Comparison of ENCODE assay signal across 9 cellular contexts in the genomic region with DNA sequence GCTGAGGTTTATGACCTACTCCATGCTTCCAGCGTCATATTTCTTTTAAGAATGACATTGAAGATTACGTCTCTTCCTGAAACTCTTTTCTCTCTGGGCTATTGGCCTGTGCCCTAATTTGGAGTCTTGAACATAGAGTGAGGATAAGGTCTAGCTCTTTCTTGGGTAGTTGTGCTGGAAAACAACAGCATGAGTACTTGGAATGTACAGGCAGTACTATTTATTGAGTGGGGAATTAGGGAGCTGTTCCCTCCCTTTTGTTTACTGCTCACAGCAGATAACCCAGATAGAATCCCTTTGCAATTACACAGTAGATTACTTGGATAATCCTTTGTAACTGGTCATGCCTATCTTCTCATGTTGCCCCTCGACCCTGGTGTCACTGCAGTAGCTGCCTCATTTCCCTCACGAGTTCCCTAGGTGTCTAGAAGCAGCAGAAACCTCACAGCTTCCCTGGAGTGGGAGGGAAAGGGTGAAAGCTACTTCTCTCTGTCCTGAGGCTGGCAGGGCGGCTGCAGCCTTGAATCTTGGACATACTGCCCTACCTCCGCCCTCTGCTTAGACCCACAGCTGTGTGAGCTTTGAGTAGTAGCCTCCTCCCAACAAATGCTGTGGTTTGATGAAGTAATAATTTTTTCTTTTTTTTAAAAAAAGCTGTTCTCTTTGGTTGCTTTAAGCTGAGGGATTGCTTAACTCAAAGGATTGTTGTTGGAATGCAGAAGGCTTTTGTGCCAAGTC.
DNase-seq lines count a peak whose midpoint lies in the region; ATAC-seq and TF ChIP-seq lines count a peak whose summit lies in the region.
"Had no signal": no experiment of that assay in that cellular context is flagged by ENCODE, and none has a peak within 500 bp of the region (broad histone marks: within the 10 kb centered on the region; RNA-seq: fewer than 3 reads in every experiment).

No MANE protein-coding gene starts in this region.

- TF ChIP-seq CTCF in adrenal gland (IDR thresholded peaks at IDR 0.05): no peak
- no peak for TF ChIP-seq CTCF in right atrium auricular region (IDR thresholded peaks at IDR 0.05)
- TF ChIP-seq CTCF in gastrocnemius medialis (IDR thresholded peaks at IDR 0.05 in 4 of 5, conservative IDR thresholded peaks at IDR 0.05 in 1 of 5): no peak

- intact Hi-C loops in adrenal gland (cut with DNase I) (loop anchor here in 1 of 2 donors (10.0 kb wide), 1 partner anchor 327 kb away; no protein-coding TSS in a partner anchor), gastrocnemius medialis (cut with DNase I; ENCODE audit: low total_unique reads) (no loop called here)

- DNase-seq in GM04503 (ENCODE audit: low read depth) (peak; percentile 96), adrenal gland (peak; percentile 66 to 92 (median 90)), right atrium auricular region (ENCODE audit: low spot score) (peak; percentile 79), gastrocnemius medialis (peak; percentile 52 to 74), DMS 273 (lab: John Stamatoyannopoulos, UW; ENCODE audit: unreplicated experiment) (no peak), NCI-H524 treated with DMSO at 0.1 percent for 48 hours (lab: John Stamatoyannopoulos, UW) (no peak), NCI-H128 (lab: John Stamatoyannopoulos, UW; ENCODE audit: unreplicated experiment) (no peak)
- DNase-seq: NCI-H2171 had no signal

- no peaks in the 10 kb centered on the region for H3K36me3 ChIP-seq in adrenal gland (replicated peaks in 1 of 2)
- no peaks in the 10 kb centered on the region for H3K36me3 ChIP-seq in right atrium auricular region
- no peaks in the 10 kb centered on the region for H3K36me3 ChIP-seq in gastrocnemius medialis

- no peaks in the 10 kb centered on the region for H3K9me3 ChIP-seq in adrenal gland (replicated peaks in 1 of 3)
- no peaks in the 10 kb centered on the region for H3K9me3 ChIP-seq in right atrium auricular region
- H3K9me3 ChIP-seq in gastrocnemius medialis: no peaks in the 10 kb centered on the region

- in situ Hi-C loops in gastrocnemius medialis (cut with MboI; ENCODE audit: low sequenced_read_pairs in 4 of 4): no loop called here

- ATAC-seq in gastrocnemius medialis (peak; percentile 76 to 82), GM21576 (IDR thresholded peaks at IDR 0.05; ENCODE audit: unreplicated experiment) (no peak)

- WGBS in adrenal gland, 4 donors: 14 to 25% (median 21%) methylated on average over 6 of the region's 6 CpGs

- TF ChIP-seq POLR2A in adrenal gland (IDR thresholded peaks at IDR 0.05): peak in 1 of 2 donors; percentile 56
- TF ChIP-seq POLR2A in gastrocnemius medialis (IDR thresholded peaks at IDR 0.05): peak in 1 of 2 donors; percentile 10

- H3K4me1 ChIP-seq in adrenal gland (replicated peaks in 1 of 2) (peaks cover 24 to 28% of the 10 kb centered on the region in 2 donors), right atrium auricular region (peaks cover 0 to 18% of the 10 kb centered on the region in 2 donors), gastrocnemius medialis (peaks cover 12 to 19% of the 10 kb centered on the region in 2 donors)

- H3K27ac ChIP-seq in adrenal gland (peak overlapping the region; percentile 27 to 86 (median 75)), right atrium auricular region (peak overlapping the region; percentile 64 to 69), gastrocnemius medialis (peak overlapping the region; percentile 43 to 70 (median 61))

- no peaks in the 10 kb centered on the region for H3K27me3 ChIP-seq in adrenal gland
- H3K27me3 ChIP-seq in right atrium auricular region: no peaks in the 10 kb centered on the region
- no peaks in the 10 kb centered on the region for H3K27me3 ChIP-seq in gastrocnemius medialis

- H3K4me3 ChIP-seq in adrenal gland (no peak overlapping the region), right atrium auricular region (no peak overlapping the region), gastrocnemius medialis (no peak overlapping the region)

Comparison
In these comparisons a context has a peak if more than half of its experiments do, and no peak if none do; other contexts are left out.
1. DNase-seq: peak in GM04503 (single experiment), adrenal gland (7 of 7), right atrium auricular region (single experiment) and gastrocnemius medialis (2 of 2); none in DMS 273 (single experiment), NCI-H524 treated with DMSO at 0.1 percent for 48 hours (single experiment) and NCI-H128 (single experiment).
2. Peak in every context shown above with its lines, with median percentiles within 50 percentile points of each other: H3K27ac ChIP-seq.